In the genomic region with DNA sequence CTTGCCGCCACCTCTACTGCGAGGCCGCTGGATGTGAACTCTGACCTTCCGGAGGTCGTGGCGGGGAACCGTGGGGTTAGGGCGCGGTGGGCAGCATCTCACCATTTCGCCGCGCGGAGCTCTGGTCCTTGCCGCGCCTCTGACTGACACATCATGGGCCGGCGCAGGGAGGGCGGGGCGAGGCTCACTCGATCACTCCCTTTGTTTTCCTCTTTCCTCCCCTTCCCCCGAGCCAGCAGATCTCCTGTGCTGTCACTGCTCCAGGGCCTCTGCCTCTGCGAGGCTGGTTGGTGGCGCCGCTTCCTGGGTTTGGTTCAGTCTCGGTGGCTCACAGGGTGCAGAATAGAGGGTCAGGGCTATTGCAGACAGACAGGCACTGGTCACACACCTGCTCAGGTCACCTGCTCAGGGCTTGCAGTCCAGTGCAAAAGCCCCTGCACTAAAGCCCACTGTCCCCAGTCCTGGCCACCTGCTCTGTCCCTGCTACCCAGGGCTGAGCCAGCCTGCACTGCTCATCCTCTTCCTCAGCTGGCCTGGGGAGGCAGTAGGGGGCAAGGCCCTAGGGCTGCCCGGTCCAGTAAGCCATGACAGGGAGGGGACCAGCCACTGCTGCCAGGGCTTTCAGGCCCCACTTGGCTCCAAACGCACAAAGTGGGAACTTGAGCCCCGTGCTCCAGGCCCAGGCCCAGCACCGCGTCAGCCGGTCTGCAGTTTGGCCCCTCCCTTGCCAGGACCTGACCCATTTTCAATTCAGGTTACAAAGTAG, we compare ENCODE assay signal across 8 cellular contexts. TPM values are rescaled to one million over a fixed set of nuclear protein-coding genes. Genes with fewer than 3 reads are reported as not detected.
DNase-seq lines count a peak whose midpoint lies in the region; ATAC-seq and TF ChIP-seq lines count a peak whose summit lies in the region.

No MANE protein-coding gene starts in this region.

- TF ChIP-seq CTCF in HCT116 (IDR thresholded peaks at IDR 0.05 in 2 of 3, conservative IDR thresholded peaks at IDR 0.05 in 1 of 3; ENCODE audit: borderline replicate concordance in 1 of 3, insufficient read depth in 1 of 3, low read depth in 2 of 3, low read length in 2 of 3) (no peak), adrenal gland (IDR thresholded peaks at IDR 0.05) (no peak), psoas muscle (IDR thresholded peaks at IDR 0.05) (no peak), GM13977 (IDR thresholded peaks at IDR 0.05; ENCODE audit: extremely low read depth, insufficient read depth, missing control alignments) (no peak), Calu3 (IDR thresholded peaks at IDR 0.05; ENCODE audit: unreplicated experiment) (no peak)

- DNase-seq in HCT116 (ENCODE audit: low read depth, low spot score) (no peak), adrenal gland (peak; percentile 70 to 92 (median 85)), right cardiac atrium (peak; percentile 70 to 86 (median 79)), psoas muscle (peak; percentile 42 to 69), GM13977 (ENCODE audit: low spot score) (no peak), NCI-H128 (lab: John Stamatoyannopoulos, UW; ENCODE audit: unreplicated experiment) (no peak), Calu3 (no peak)
- no peak for DNase-seq in activated effector memory CD4-positive, alpha-beta T cell treated with Interleukin-2 at 50 U/mL for 16 hours

- peaks cover 12% of the 10 kb centered on the region for H3K4me1 Mint-ChIP-seq in Calu3 (ENCODE audit: low read depth, unreplicated experiment)

- no peak overlapping the region for H3K27ac Mint-ChIP-seq in Calu3 (ENCODE audit: unreplicated experiment)

- in situ Hi-C loops in GM13977 (cut with MboI; ENCODE audit: low pct_unique_long_range_greater_than_20kb, low sequenced_read_pairs, unreplicated experiment), result no loop called here

- POLR2A ChIA-PET in HCT116 (lab: Charles Lee), result no interaction called here

- no peak overlapping the region for H3K9ac ChIP-seq in HCT116 (ENCODE audit: low read length)

- no peak overlapping the region for H3K4me3 Mint-ChIP-seq in Calu3 (ENCODE audit: low read depth, unreplicated experiment)

- TF ChIP-seq POLR2A in HCT116 (IDR thresholded peaks at IDR 0.05; ENCODE audit: borderline replicate concordance, extremely low read depth, insufficient read depth, insufficient read length) (no peak), adrenal gland (IDR thresholded peaks at IDR 0.05) (peak; percentile 20 to 61)

- no peaks in the 10 kb centered on the region for H3K27me3 Mint-ChIP-seq in Calu3 (ENCODE audit: unreplicated experiment)

- intact Hi-C loops in HCT116 (cut with micrococcal nuclease), result no loop called here
- intact Hi-C loops in adrenal gland (cut with DNase I), result loop anchor here in 1 of 2 donors (5.0 kb wide), 1 partner anchor 64 kb away; no protein-coding TSS in a partner anchor
- intact Hi-C loops in right cardiac atrium (cut with DNase I), result no loop called here
- intact Hi-C loops in psoas muscle (cut with DNase I), result no loop called here
- intact Hi-C loops in Calu3 (cut with micrococcal nuclease; ENCODE audit: unreplicated experiment), result no loop called here

- H3K27me3 ChIP-seq in HCT116 (ENCODE audit: insufficient read depth, low read length) (no peaks in the 10 kb centered on the region), adrenal gland (no peaks in the 10 kb centered on the region), right cardiac atrium (ENCODE audit: control insufficient read depth, insufficient read depth) (no peaks in the 10 kb centered on the region), psoas muscle (ENCODE audit: insufficient read depth in 3 of 3, low read length in 2 of 3) (no peaks in the 10 kb centered on the region)

- H3K9me2 ChIP-seq in HCT116 (ENCODE audit: insufficient read depth), result no peaks in the 10 kb centered on the region

- H3K36me3 Mint-ChIP-seq in Calu3 (ENCODE audit: insufficient read depth, unreplicated experiment), result peaks cover 50% of the 10 kb centered on the region

- no peak overlapping the region for H2AFZ ChIP-seq in HCT116 (ENCODE audit: low read depth, low read length, poor library complexity, severe bottlenecking)

- peak overlapping the region; percentile 18; the same call in 1 of the 2 replicates for H3K27ac ChIP-seq in HCT116 (ENCODE audit: low read depth, low read length)
- peak overlapping the region; percentile 37 to 95 (median 74) for H3K27ac ChIP-seq in adrenal gland
- peak overlapping the region; percentile 28 for H3K27ac ChIP-seq in right cardiac atrium (ENCODE audit: low read length)
- peak overlapping the region; percentile 50 for H3K27ac ChIP-seq in psoas muscle

- no peak for TF ChIP-seq RAD21 in HCT116 (IDR thresholded peaks at IDR 0.05; ENCODE audit: low read depth)

- 33 to 46% (median 40%) methylated on average over 18 to 31 of the region's 31 CpGs for WGBS in adrenal gland, 4 donors
- WGBS in right cardiac atrium, result 31% methylated on average over 31 of the region's 31 CpGs
- 51 to 55% (median 54%) methylated on average over 23 to 31 of the region's 31 CpGs for WGBS in psoas muscle, 3 donors

- RAD21 ChIA-PET in HCT116 (lab: Charles Lee; ENCODE audit: low non-redundant PET in 1 of 2, low total read pairs in 2 of 2, uncharacterized antibody in 2 of 2, unreplicated experiment in 2 of 2), result no interaction called here

- H3K4me1 ChIP-seq in HCT116 (ENCODE audit: control insufficient read depth in 1 of 2, insufficient read depth in 2 of 2, low read length in 2 of 2) (peaks cover 5 to 20% of the 10 kb centered on the region in 2 experiments; a peak in 3 of 4 replicates), adrenal gland (replicated peaks in 1 of 2) (peaks cover 43 to 62% of the 10 kb centered on the region in 2 donors), right cardiac atrium (ENCODE audit: control insufficient read depth, insufficient read depth, low read length) (peaks cover 22% of the 10 kb centered on the region), psoas muscle (peaks cover 33% of the 10 kb centered on the region)

- H3K4me3 ChIP-seq in HCT116 (replicated peaks in 1 of 2; ENCODE audit: low read depth in 1 of 2, low read length in 2 of 2), result no peak overlapping the region
- peak overlapping the region in 1 of 4 donors; percentile 2 for H3K4me3 ChIP-seq in adrenal gland
- no peak overlapping the region for H3K4me3 ChIP-seq in right cardiac atrium (ENCODE audit: low read length)
- H3K4me3 ChIP-seq in psoas muscle, result no peak overlapping the region

- H4K20me1 ChIP-seq in HCT116 (ENCODE audit: insufficient read depth), result no peaks in the 10 kb centered on the region

- CTCF ChIA-PET in HCT116 (lab: Charles Lee) (no interaction called here), Calu3 (lab: Charles Lee) (no interaction called here)

- H3K79me2 ChIP-seq in HCT116 (ENCODE audit: insufficient read depth, low read length), result peaks cover 88% of the 10 kb centered on the region

- H3K36me3 ChIP-seq in HCT116 (ENCODE audit: control insufficient read depth in 1 of 2, insufficient read depth in 2 of 2, low read length in 2 of 2) (peaks cover under 1 to 15% of the 10 kb centered on the region in 2 experiments; a peak in 2 of 4 replicates), adrenal gland (replicated peaks in 1 of 2) (peaks cover 0 to 21% of the 10 kb centered on the region in 2 donors), psoas muscle (ENCODE audit: insufficient read depth in 1 of 2, low read depth in 1 of 2) (peaks cover 0 to 9% of the 10 kb centered on the region in 2 donors)

- BruUV-seq in HCT116 (replicated peaks; lab: Mats Ljungman, UMichigan), result no TSS peak
- no TSS peak for BruUV-seq in Calu3 (replicated peaks; lab: Mats Ljungman, UMichigan)

- H3K4me2 ChIP-seq in HCT116 (ENCODE audit: low read length), result no peak overlapping the region

- ATAC-seq in HCT116, result no peak
- peak; percentile 5 to 32 for ATAC-seq in right cardiac atrium
- peak; percentile 36 to 54 (median 43) for ATAC-seq in psoas muscle

- no peaks in the 10 kb centered on the region for H3K9me3 ChIP-seq in HCT116 (ENCODE audit: control insufficient read depth in 1 of 2, insufficient read depth in 1 of 2, low read depth in 1 of 2, low read length in 2 of 2)
- no peaks in the 10 kb centered on the region for H3K9me3 ChIP-seq in adrenal gland (replicated peaks in 1 of 3)
- no peaks in the 10 kb centered on the region for H3K9me3 ChIP-seq in right cardiac atrium (ENCODE audit: control insufficient read depth, low read length)
- H3K9me3 ChIP-seq in psoas muscle, result no peaks in the 10 kb centered on the region

- H3K9me3 Mint-ChIP-seq in Calu3 (ENCODE audit: low read depth, unreplicated experiment), result no peaks in the 10 kb centered on the region

TF ChIP-seq in HCT116, 20 proteins besides CTCF, POLR2A, EP300 and RAD21:
- TF ChIP-seq EZH2phosphoT487 (IDR thresholded peaks at IDR 0.05; ENCODE audit: borderline replicate concordance), result no peak
- no peak for TF ChIP-seq POLR2AphosphoS5 (IDR thresholded peaks at IDR 0.05; ENCODE audit: low read depth, low read length)
- TF ChIP-seq JUND (IDR thresholded peaks at IDR 0.05), result no peak
- TF ChIP-seq TCF7L2 (IDR thresholded peaks at IDR 0.05; ENCODE audit: borderline replicate concordance, extremely low read depth, insufficient read depth, insufficient read length), result no peak
- TF ChIP-seq, protein P1, sequence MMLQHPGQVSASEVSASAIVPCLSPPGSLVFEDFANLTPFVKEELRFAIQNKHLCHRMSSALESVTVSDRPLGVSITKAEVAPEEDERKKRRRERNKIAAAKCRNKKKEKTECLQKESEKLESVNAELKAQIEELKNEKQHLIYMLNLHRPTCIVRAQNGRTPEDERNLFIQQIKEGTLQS (IDR thresholded peaks at IDR 0.05), result no peak
- no peak for TF ChIP-seq SRF (IDR thresholded peaks at IDR 0.05; ENCODE audit: low read depth)

RNA-seq across cellular contexts. Expression of a gene that starts 36.2 kb away (rescaled TPM):
- 47.1 TPM for total RNA-seq in HCT116 (2021; ENCODE audit: unreplicated experiment)
- polyA plus RNA-seq in HCT116 (2012), result 31.1 and 33.8 TPM in 2 replicates
- 10 to 100 TPM; 42.1 to 99.5 (median 56.6) TPM for total RNA-seq in adrenal gland
- 10 to 100 TPM; 25.1 to 87.0 (median 68.7) TPM for polyA plus RNA-seq in adrenal gland
- total RNA-seq in right cardiac atrium, result 10 to 100 TPM; 18.6 to 33.5 (median 19.7) TPM
- polyA plus RNA-seq in right cardiac atrium, result 11.1 TPM
- total RNA-seq in psoas muscle, result 10 to 100 TPM; 11.1 to 24.2 (median 17.2) TPM
- polyA plus RNA-seq in psoas muscle, result 10 to 100 TPM; 10.2 to 18.7 (median 15.2) TPM
- total RNA-seq in Calu3 (2022), result 45.9 and 53.4 TPM in 2 replicates

Comparison
In these comparisons a context has a peak if more than half of its experiments do, and no peak if none do; other contexts are left out.
1. DNase-seq: peak in adrenal gland (7 of 7), right cardiac atrium (3 of 3) and psoas muscle (2 of 2); none in HCT116 (single experiment), GM13977 (single experiment), NCI-H128 (single experiment), Calu3 (single experiment) and activated effector memory CD4-positive, alpha-beta T cell treated with Interleukin-2 at 50 U/mL for 16 hours (single experiment).
2. H3K27ac ChIP-seq: peak in every context shown above with its lines; median percentile 74 in adrenal gland; 50 in psoas muscle; 28 in right cardiac atrium; 18 in HCT116.